In the genomic region with DNA sequence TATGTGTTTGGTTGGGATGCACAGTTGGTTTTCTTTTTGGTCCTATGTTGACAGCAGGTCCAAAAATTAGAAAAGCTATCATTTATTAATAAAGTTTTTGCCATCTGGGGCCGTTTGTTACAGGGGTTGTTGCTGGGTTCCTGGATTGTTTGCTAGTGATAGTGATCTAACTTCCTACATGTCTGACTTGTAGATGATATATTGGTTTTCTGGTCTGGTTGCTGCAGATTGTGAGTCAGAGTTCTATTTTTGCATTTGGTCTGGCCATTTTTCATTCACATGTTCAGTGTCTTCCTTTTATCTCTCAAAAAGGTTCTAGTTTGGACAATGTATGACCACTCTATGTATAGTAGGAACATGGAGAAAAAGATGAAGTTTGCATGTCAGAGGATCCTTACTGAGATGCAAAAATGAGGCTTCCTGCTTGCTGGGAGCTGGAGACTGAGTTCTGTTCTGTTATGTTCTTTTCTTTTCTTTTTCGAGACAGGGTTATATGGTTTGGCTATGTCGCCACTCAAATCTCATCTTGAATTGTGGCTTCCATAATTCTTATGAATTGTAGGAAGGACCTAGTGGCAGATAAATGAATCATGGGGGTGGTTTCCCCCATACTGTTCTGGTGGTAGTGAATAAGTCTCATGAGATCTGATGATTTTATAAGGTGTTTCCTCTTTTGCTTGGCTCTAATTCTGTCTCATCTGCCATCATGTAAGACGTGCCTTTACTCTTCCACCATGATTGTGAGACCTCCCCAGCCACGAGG, we compare ENCODE assay signal across 10 cellular contexts. TPM values are rescaled to one million over a fixed set of nuclear protein-coding genes. Genes with fewer than 3 reads are reported as not detected.
DNase-seq lines count a peak whose midpoint lies in the region; ATAC-seq, FAIRE-seq and TF ChIP-seq lines count a peak whose summit lies in the region.
"Had no signal": no experiment of that assay in that cellular context is flagged by ENCODE, and none has a peak within 500 bp of the region (broad histone marks: within the 10 kb centered on the region; RNA-seq: fewer than 3 reads in every experiment).

No MANE protein-coding gene starts in this region.

- H3K9me2 ChIP-seq in OCI-LY7 (ENCODE audit: insufficient read depth, low read length), result no peaks in the 10 kb centered on the region

- H3K27ac Mint-ChIP-seq in activated naive CD8-positive, alpha-beta T cell, result peak overlapping the region; percentile 88
- H3K27ac Mint-ChIP-seq in activated naive CD8-positive, alpha-beta T cell treated with anti-CD3 and anti-CD28 coated beads for 36 hours, result no peak overlapping the region

- no peak overlapping the region for H3K4me3 ChIP-seq in OCI-LY7 (ENCODE audit: low read depth, low read length, poor library complexity, severe bottlenecking)
- no peak overlapping the region for H3K4me3 ChIP-seq in bronchial epithelial cell (ENCODE audit: low read depth, low read length)
- H3K4me3 ChIP-seq in kidney (ENCODE audit: low read length in 2 of 2), result no peak overlapping the region
- H3K4me3 ChIP-seq in right atrium auricular region, result no peak overlapping the region
- no peak overlapping the region for H3K4me3 ChIP-seq in body of pancreas

- no peak overlapping the region for H3K9ac ChIP-seq in kidney (ENCODE audit: low read length in 2 of 2)

- H3K27ac ChIP-seq in OCI-LY7 (ENCODE audit: low read depth, low read length, poor library complexity, severe bottlenecking) (no peak overlapping the region), kidney (ENCODE audit: low read depth in 2 of 2, low read length in 2 of 2) (no peak overlapping the region), right atrium auricular region (no peak overlapping the region), body of pancreas (no peak overlapping the region)

- BruUV-seq in OCI-LY7 (replicated peaks; lab: Mats Ljungman, UMichigan), result no TSS peak

- H3K27me3 ChIP-seq in bronchial epithelial cell (ENCODE audit: control insufficient read depth, insufficient read depth, low read length) (no peaks in the 10 kb centered on the region), right atrium auricular region (no peaks in the 10 kb centered on the region), body of pancreas (no peaks in the 10 kb centered on the region)

- H3K4me2 ChIP-seq in OCI-LY7 (ENCODE audit: low read length), result no peak overlapping the region

- POLR2A ChIA-PET in OCI-LY7 (lab: Charles Lee), result interaction anchor here (1.0 to 2.0 kb wide), 3 partner anchors 17 to 189 kb away, joined by 3 to 7 read pairs (median 6); partner anchors contain the start of gene DEGS1

- H3K4me1 ChIP-seq in OCI-LY7 (ENCODE audit: insufficient read depth, low read length, poor library complexity, severe bottlenecking) (peaks cover 20% of the 10 kb centered on the region), kidney (ENCODE audit: control insufficient read depth in 1 of 2, insufficient read depth in 1 of 2, low read depth in 1 of 2, low read length in 2 of 2) (peaks cover 0 to 3% of the 10 kb centered on the region in 2 donors), right atrium auricular region (peaks cover 0 to 13% of the 10 kb centered on the region in 2 donors), body of pancreas (peaks cover 11% of the 10 kb centered on the region)

- no peaks in the 10 kb centered on the region for H3K9me3 ChIP-seq in OCI-LY7 (ENCODE audit: low read length)
- no peaks in the 10 kb centered on the region for H3K9me3 ChIP-seq in kidney (ENCODE audit: control insufficient read depth in 1 of 2, low read length in 2 of 2)
- no peaks in the 10 kb centered on the region for H3K9me3 ChIP-seq in right atrium auricular region
- no peaks in the 10 kb centered on the region for H3K9me3 ChIP-seq in body of pancreas

- no peak for ATAC-seq in body of pancreas

- no peak for DNase-seq in activated naive CD8-positive, alpha-beta T cell treated with anti-CD3 and anti-CD28 coated beads for 36 hours
- DNase-seq in OCI-LY7 (ENCODE audit: low spot score), result no peak
- DNase-seq in bronchial epithelial cell (ENCODE audit: low read depth), result peak; percentile 12
- DNase-seq in kidney, result no peak
- no peak for DNase-seq in right atrium auricular region (ENCODE audit: low spot score)
- DNase-seq in body of pancreas, result no peak
- no peak for DNase-seq in NCI-H2081 treated with DMSO at 0.1 percent for 48 hours (lab: John Stamatoyannopoulos, UW)
- DNase-seq: activated effector memory CD4-positive, alpha-beta T cell treated with Interleukin-2 at 50 U/mL for 16 hours had no signal

- no peaks in the 10 kb centered on the region for H3K9me3 Mint-ChIP-seq in activated naive CD8-positive, alpha-beta T cell (ENCODE audit: low read depth)
- H3K9me3 Mint-ChIP-seq in activated naive CD8-positive, alpha-beta T cell treated with anti-CD3 and anti-CD28 coated beads for 36 hours, result no peaks in the 10 kb centered on the region

- H3K4me1 Mint-ChIP-seq in activated naive CD8-positive, alpha-beta T cell (ENCODE audit: low read depth), result peaks cover 26% of the 10 kb centered on the region
- peaks cover 15% of the 10 kb centered on the region for H3K4me1 Mint-ChIP-seq in activated naive CD8-positive, alpha-beta T cell treated with anti-CD3 and anti-CD28 coated beads for 36 hours

- no peaks in the 10 kb centered on the region for H4K20me1 ChIP-seq in OCI-LY7 (ENCODE audit: insufficient read depth, low read length)

- no peaks in the 10 kb centered on the region for H3K36me3 Mint-ChIP-seq in activated naive CD8-positive, alpha-beta T cell
- H3K36me3 Mint-ChIP-seq in activated naive CD8-positive, alpha-beta T cell treated with anti-CD3 and anti-CD28 coated beads for 36 hours, result no peaks in the 10 kb centered on the region

- H3K27me3 Mint-ChIP-seq in activated naive CD8-positive, alpha-beta T cell, result no peaks in the 10 kb centered on the region
- no peaks in the 10 kb centered on the region for H3K27me3 Mint-ChIP-seq in activated naive CD8-positive, alpha-beta T cell treated with anti-CD3 and anti-CD28 coated beads for 36 hours

- TF ChIP-seq POLR2A in body of pancreas (IDR thresholded peaks at IDR 0.05), result no peak

- intact Hi-C loops in OCI-LY7 (cut with micrococcal nuclease; ENCODE audit: unreplicated experiment) (loop anchor here (1.0 to 5.0 kb wide), 4 partner anchors 89 to 522 kb away; no protein-coding TSS in a partner anchor), kidney (cut with DNase I) (no loop called here), body of pancreas (cut with DNase I) (loop anchor here (10.0 kb wide), 1 partner anchor 219 kb away; the partner anchor contains the start of gene FBXO28)

- TF ChIP-seq CTCF in OCI-LY7 (conservative IDR thresholded peaks at IDR 0.05; ENCODE audit: low read length), result no peak
- no peak for TF ChIP-seq CTCF in bronchial epithelial cell (IDR thresholded peaks at IDR 0.05; ENCODE audit: insufficient read depth, low read length, severe bottlenecking)
- TF ChIP-seq CTCF in kidney (IDR thresholded peaks at IDR 0.05; ENCODE audit: borderline replicate concordance, extremely low read depth, insufficient read depth), result no peak
- no peak for TF ChIP-seq CTCF in right atrium auricular region (IDR thresholded peaks at IDR 0.05)
- no peak for TF ChIP-seq CTCF in body of pancreas (IDR thresholded peaks at IDR 0.05)

- FAIRE-seq in bronchial epithelial cell (lab: Jason Lieb, UNC) (no peak), kidney (lab: Jason Lieb, UNC) (no peak)
- FAIRE-seq: urothelium cell line had no signal

- H2AFZ ChIP-seq in OCI-LY7 (ENCODE audit: low read length), result peak overlapping the region; percentile 45; the same call in 1 of the 2 replicates

- H3K79me2 ChIP-seq in OCI-LY7 (ENCODE audit: insufficient read depth, low read depth, low read length), result peaks cover 15% of the 10 kb centered on the region

- 37 to 42% methylated on average over 5 of the region's 5 CpGs for WGBS in body of pancreas, 2 donors

- CTCF ChIA-PET in OCI-LY7 (lab: Charles Lee; ENCODE audit: unreplicated experiment), result no interaction called here

- peak overlapping the region; percentile 8 for H3K4me3 Mint-ChIP-seq in activated naive CD8-positive, alpha-beta T cell
- H3K4me3 Mint-ChIP-seq in activated naive CD8-positive, alpha-beta T cell treated with anti-CD3 and anti-CD28 coated beads for 36 hours, result no peak overlapping the region

- H3K36me3 ChIP-seq in OCI-LY7 (ENCODE audit: insufficient read depth, low read length) (no peaks in the 10 kb centered on the region), bronchial epithelial cell (ENCODE audit: control insufficient read depth, insufficient read depth, low read length) (no peaks in the 10 kb centered on the region), kidney (ENCODE audit: control insufficient read depth in 1 of 2, insufficient read depth in 2 of 2, low read length in 2 of 2) (no peaks in the 10 kb centered on the region), right atrium auricular region (no peaks in the 10 kb centered on the region), body of pancreas (replicated peaks in 1 of 2; ENCODE audit: insufficient read depth in 1 of 2, low read depth in 2 of 2) (no peaks in the 10 kb centered on the region)

RNA-seq across cellular contexts. Expression of gene NVL, which starts 4.1 kb away (rescaled TPM):
- 10 to 100 TPM; 41.6 to 45.2 TPM for total RNA-seq in activated naive CD8-positive, alpha-beta T cell treated with anti-CD3 and anti-CD28 coated beads for 36 hours
- total RNA-seq in OCI-LY7 (2014; rRNA removed; shearing (Covaris generic)), result 31.6 and 33.9 TPM in 2 replicates
- total RNA-seq in OCI-LY7 (2022) (36.7 and 43.0 TPM in 2 replicates), bronchial epithelial cell (15.5 and 23.7 TPM in 2 replicates), kidney (24.0 TPM), right atrium auricular region (1 to 10 TPM; 7.5 to 8.3 TPM), body of pancreas (10 to 100 TPM; 24.6 to 31.0 TPM)
- polyA plus RNA-seq in kidney (ENCODE audit: insufficient read depth, low read depth, low replicate concordance), result 16.3 TPM

RNA-seq across cellular contexts. Expression of gene CNIH4, which starts 22.6 kb away (rescaled TPM):
- 10 to 100 TPM; 48.5 to 53.2 TPM for total RNA-seq in activated naive CD8-positive, alpha-beta T cell treated with anti-CD3 and anti-CD28 coated beads for 36 hours
- 20.7 and 24.1 TPM in 2 replicates for total RNA-seq in OCI-LY7 (2014; rRNA removed; shearing (Covaris generic))
- total RNA-seq in OCI-LY7 (2022), result 28.6 and 31.0 TPM in 2 replicates
- total RNA-seq in bronchial epithelial cell, result 70.3 and 146 TPM in 2 replicates
- total RNA-seq in kidney, result 51.0 TPM
- polyA plus RNA-seq in kidney (ENCODE audit: insufficient read depth, low read depth, low replicate concordance), result 77.9 TPM
- total RNA-seq in right atrium auricular region, result 10 to 100 TPM; 18.2 to 22.4 TPM
- 10 to 100 TPM; 15.0 to 35.3 TPM for total RNA-seq in body of pancreas
